ENCODE assay signal across 17 cellular contexts in genomic region chr5:56457887-56458451, GRCh38.
DNase-seq lines count a peak whose midpoint lies in the region; ATAC-seq, FAIRE-seq and TF ChIP-seq lines count a peak whose summit lies in the region.
"Had no signal": no experiment of that assay in that cellular context is flagged by ENCODE, and none has a peak within 500 bp of the region (broad histone marks: within the 10 kb centered on the region; RNA-seq: fewer than 3 reads in every experiment).

No MANE protein-coding gene starts in this region.

- no peak for TF ChIP-seq POLR2A in breast epithelium (IDR thresholded peaks at IDR 0.05)

- FAIRE-seq in RCC 7860 (lab: Jason Lieb, UNC) = no peak
- FAIRE-seq: A204.1 had no signal

- no peak for DNase-seq in breast epithelium (ENCODE audit: low spot score in 2 of 2)
- DNase-seq in MCF 10A (ENCODE audit: unreplicated experiment) = no peak
- peak; percentile 52 for DNase-seq in epidermal melanocyte (ENCODE audit: insufficient read length, low spot score)
- peak; percentile 43 for DNase-seq in myocyte (ENCODE audit: low read depth)
- DNase-seq in stimulated activated CD4-positive, alpha-beta T cell treated with anti-CD3 and anti-CD28 coated beads, Interleukin-4, amount 100 ng/mL, for 1 hour = no peak
- DNase-seq in RCC 7860 (ENCODE audit: low spot score) = no peak
- no peak for DNase-seq in ACHN
- DNase-seq: activated CD8-positive, alpha-beta memory T cell treated with anti-CD3 and anti-CD28 coated beads, Interleukin-2, amount 50 U/mL, for 48 hours; activated naive CD8-positive, alpha-beta T cell treated with anti-CD3 and anti-CD28 coated beads, Interleukin-2, amount 50 U/mL, for 24 hours; effector CD8-positive, alpha-beta T cell; NCI-H1092 treated with DMSO at 0.1 percent for 48 hours; NCI-H524; SHP77; thyroid gland had no signal

- H3K4me1 Mint-ChIP-seq in MCF 10A (ENCODE audit: insufficient read depth, unreplicated experiment) = peaks cover 10% of the 10 kb centered on the region
- H3K4me1 Mint-ChIP-seq: activated naive CD8-positive, alpha-beta T cell treated with anti-CD3 and anti-CD28 coated beads, Interleukin-2, amount 50 U/mL, for 24 hours had no signal

- CTCF ChIA-PET in MCF 10A (lab: Yijun Ruan, JAX) = interaction anchor here (0.6 to 1.1 kb wide), 2 partner anchors 193 to 939 kb away, joined by 3 to 4 read pairs; no protein-coding TSS in a partner anchor

- no peaks in the 10 kb centered on the region for H3K9me3 Mint-ChIP-seq in MCF 10A (ENCODE audit: unreplicated experiment)
- H3K9me3 Mint-ChIP-seq: activated naive CD8-positive, alpha-beta T cell treated with anti-CD3 and anti-CD28 coated beads, Interleukin-2, amount 50 U/mL, for 24 hours had no signal

- no peak for TF ChIP-seq CTCF in breast epithelium (IDR thresholded peaks at IDR 0.05)
- TF ChIP-seq CTCF in MCF 10A (IDR thresholded peaks at IDR 0.05; ENCODE audit: unreplicated experiment) = no peak

- in situ Hi-C loops in ACHN (cut with HindIII; ENCODE audit: low pct_ligation_motif_present, low pct_unique_long_range_greater_than_20kb, low sequenced_read_pairs) = no loop called here

- no TSS peak for BruUV-seq in MCF 10A (replicated peaks; lab: Mats Ljungman, UMichigan)

- H3K36me3 ChIP-seq in breast epithelium = no peaks in the 10 kb centered on the region
- H3K36me3 ChIP-seq: thyroid gland had no signal

- no peaks in the 10 kb centered on the region for H3K36me3 Mint-ChIP-seq in MCF 10A (ENCODE audit: insufficient read depth, unreplicated experiment)

- no peak overlapping the region for H3K4me3 Mint-ChIP-seq in MCF 10A (ENCODE audit: unreplicated experiment)
- H3K4me3 Mint-ChIP-seq: activated naive CD8-positive, alpha-beta T cell treated with anti-CD3 and anti-CD28 coated beads, Interleukin-2, amount 50 U/mL, for 24 hours had no signal

- no peak overlapping the region for H3K4me3 ChIP-seq in breast epithelium
- H3K4me3 ChIP-seq: thyroid gland had no signal

- no peaks in the 10 kb centered on the region for H3K27me3 Mint-ChIP-seq in MCF 10A (ENCODE audit: insufficient read depth, unreplicated experiment)
- H3K27me3 Mint-ChIP-seq: activated naive CD8-positive, alpha-beta T cell treated with anti-CD3 and anti-CD28 coated beads, Interleukin-2, amount 50 U/mL, for 24 hours had no signal

- no peaks in the 10 kb centered on the region for H3K4me1 ChIP-seq in breast epithelium

- H3K27ac ChIP-seq in breast epithelium = peak overlapping the region; percentile 60 to 64
- H3K27ac ChIP-seq: VCaP had no signal

- intact Hi-C loops in breast epithelium (cut with DNase I; ENCODE audit: low total_unique reads) = no loop called here
- intact Hi-C loops in MCF 10A (cut with micrococcal nuclease) = no loop called here

- no peak for ATAC-seq in esophagus mucosa
- ATAC-seq: activated naive CD8-positive, alpha-beta T cell treated with anti-CD3 and anti-CD28 coated beads, Interleukin-2, amount 50 U/mL, for 24 hours had no signal

- POLR2A ChIA-PET in MCF 10A (lab: Yijun Ruan, JAX) = no interaction called here

- no peaks in the 10 kb centered on the region for H3K27me3 ChIP-seq in breast epithelium
- H3K27me3 ChIP-seq: thyroid gland had no signal

- H3K9me3 ChIP-seq in breast epithelium = no peaks in the 10 kb centered on the region
- H3K9me3 ChIP-seq: thyroid gland had no signal

- no peak overlapping the region for H3K27ac Mint-ChIP-seq in MCF 10A (ENCODE audit: low read depth, unreplicated experiment)
- H3K27ac Mint-ChIP-seq: activated naive CD8-positive, alpha-beta T cell treated with anti-CD3 and anti-CD28 coated beads, Interleukin-2, amount 50 U/mL, for 24 hours had no signal

Comparison
In these comparisons a context has a peak if more than half of its experiments do, and no peak if none do; other contexts are left out.
1. DNase-seq: peak in epidermal melanocyte (single experiment) and myocyte (single experiment); none in breast epithelium (0 of 2), MCF 10A (single experiment), stimulated activated CD4-positive, alpha-beta T cell treated with anti-CD3 and anti-CD28 coated beads, Interleukin-4, amount 100 ng/mL, for 1 hour (single experiment), RCC 7860 (single experiment) and ACHN (single experiment).